ENCODE assay signal across 10 cellular contexts in the genomic region with DNA sequence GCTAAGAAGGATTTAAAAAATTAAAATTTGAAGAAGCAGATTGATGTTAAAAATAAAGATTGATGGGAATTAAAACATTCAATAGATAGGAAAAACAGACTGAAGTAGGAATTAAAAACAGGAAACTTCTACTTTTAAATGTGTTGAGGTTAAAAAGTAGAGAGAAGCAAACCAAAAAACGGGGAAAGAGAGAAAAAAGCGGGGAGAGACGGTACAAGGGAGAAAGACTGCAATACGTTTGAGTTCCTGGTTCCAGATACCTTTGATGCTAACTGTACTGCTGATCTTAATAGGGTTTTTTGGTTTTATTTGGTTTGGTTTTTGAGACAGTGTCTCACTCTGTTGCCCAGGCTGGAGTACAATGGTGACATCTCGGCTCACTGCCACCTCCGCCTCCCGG. TPM values are rescaled to one million over a fixed set of nuclear protein-coding genes. Genes with fewer than 3 reads are reported as not detected.
A peak's percentile ranks its signal among the peaks of the same experiment; 100 is the strongest.
DNase-seq lines count a peak whose midpoint lies in the region; ATAC-seq and TF ChIP-seq lines count a peak whose summit lies in the region.
"Had no signal": no experiment of that assay in that cellular context is flagged by ENCODE, and none has a peak within 500 bp of the region (broad histone marks: within the 10 kb centered on the region; RNA-seq: fewer than 3 reads in every experiment).

No MANE protein-coding gene starts in this region.

- peak overlapping the region; percentile 100 for H2AFZ ChIP-seq in OCI-LY7 (ENCODE audit: low read length)

- H3K9me3 ChIP-seq in OCI-LY7 (ENCODE audit: low read length) (no peaks in the 10 kb centered on the region), endocrine pancreas (ENCODE audit: control insufficient read depth, low read length) (no peaks in the 10 kb centered on the region), tibial nerve (no peaks in the 10 kb centered on the region)
- H3K9me3 ChIP-seq: SJSA1, stomach had no signal

- H3K4me2 ChIP-seq in OCI-LY7 (ENCODE audit: low read length), result peak overlapping the region; percentile 87

- WGBS in tibial nerve, 2 donors, result 80 to 83% methylated on average over 7 of the region's 7 CpGs

- no peak for ATAC-seq in activated naive CD4-positive, alpha-beta T cell treated with anti-CD3 and anti-CD28 coated beads, Interleukin-2, amount 50 U/mL, for 72 hours
- ATAC-seq in stimulated activated memory B cell treated with anti-CD40 and anti-IgM and Interleukin-4, amounts not matched to agents 10 μg/mL and 1 μg/mL and 100 μg/mL, for 72 hours, result no peak

- DNase-seq in activated naive CD4-positive, alpha-beta T cell treated with anti-CD3 and anti-CD28 coated beads, Interleukin-2, amount 50 U/mL, for 72 hours (ENCODE audit: low spot score in 2 of 2), result no peak
- no peak for DNase-seq in OCI-LY7 (ENCODE audit: low spot score)
- DNase-seq in hypothalamus (lab: John Stamatoyannopoulos, UW), result no peak
- DNase-seq in tibial nerve (ENCODE audit: low spot score in 2 of 2), result no peak
- no peak for DNase-seq in central memory CD4-positive, alpha-beta T cell

- intact Hi-C loops in OCI-LY7 (cut with micrococcal nuclease; ENCODE audit: unreplicated experiment), result loop anchor here (5.0 kb wide), 1 partner anchor 88 kb away; no protein-coding TSS in a partner anchor

- no peaks in the 10 kb centered on the region for H3K9me2 ChIP-seq in OCI-LY7 (ENCODE audit: insufficient read depth, low read length)

- no peaks in the 10 kb centered on the region for H3K9me3 Mint-ChIP-seq in activated naive CD4-positive, alpha-beta T cell treated with anti-CD3 and anti-CD28 coated beads, Interleukin-2, amount 50 U/mL, for 24 hours
- H3K9me3 Mint-ChIP-seq in activated naive CD4-positive, alpha-beta T cell treated with anti-CD3 and anti-CD28 coated beads, Interleukin-2, amount 50 U/mL, for 72 hours, result no peaks in the 10 kb centered on the region
- no peaks in the 10 kb centered on the region for H3K9me3 Mint-ChIP-seq in stimulated activated memory B cell treated with anti-CD40 and anti-IgM and Interleukin-4, amounts not matched to agents 10 μg/mL and 1 μg/mL and 100 μg/mL, for 72 hours

- H3K27ac ChIP-seq in OCI-LY7 (ENCODE audit: low read depth, low read length, poor library complexity, severe bottlenecking) (peak overlapping the region; percentile 41), tibial nerve (no peak overlapping the region)
- H3K27ac ChIP-seq: SJSA1 had no signal

- no peak overlapping the region for H3K4me3 ChIP-seq in OCI-LY7 (ENCODE audit: low read depth, low read length, poor library complexity, severe bottlenecking)
- peak overlapping the region; percentile 98 for H3K4me3 ChIP-seq in endocrine pancreas (ENCODE audit: control insufficient read depth, insufficient read depth, low read length)
- H3K4me3 ChIP-seq in tibial nerve, result no peak overlapping the region
- H3K4me3 ChIP-seq: SJSA1 had no signal

- peak overlapping the region; percentile 93 for H3K4me3 Mint-ChIP-seq in activated naive CD4-positive, alpha-beta T cell treated with anti-CD3 and anti-CD28 coated beads, Interleukin-2, amount 50 U/mL, for 24 hours
- no peak overlapping the region for H3K4me3 Mint-ChIP-seq in stimulated activated memory B cell treated with anti-CD40 and anti-IgM and Interleukin-4, amounts not matched to agents 10 μg/mL and 1 μg/mL and 100 μg/mL, for 72 hours

- H3K27ac Mint-ChIP-seq in activated naive CD4-positive, alpha-beta T cell treated with anti-CD3 and anti-CD28 coated beads, Interleukin-2, amount 50 U/mL, for 24 hours, result no peak overlapping the region
- no peak overlapping the region for H3K27ac Mint-ChIP-seq in activated naive CD4-positive, alpha-beta T cell treated with anti-CD3 and anti-CD28 coated beads, Interleukin-2, amount 50 U/mL, for 72 hours
- H3K27ac Mint-ChIP-seq in stimulated activated memory B cell treated with anti-CD40 and anti-IgM and Interleukin-4, amounts not matched to agents 10 μg/mL and 1 μg/mL and 100 μg/mL, for 72 hours, result peak overlapping the region; percentile 63

- no peaks in the 10 kb centered on the region for H4K20me1 ChIP-seq in OCI-LY7 (ENCODE audit: insufficient read depth, low read length)

- H3K79me2 ChIP-seq in OCI-LY7 (ENCODE audit: insufficient read depth, low read depth, low read length), result no peaks in the 10 kb centered on the region

- H3K4me1 Mint-ChIP-seq in activated naive CD4-positive, alpha-beta T cell treated with anti-CD3 and anti-CD28 coated beads, Interleukin-2, amount 50 U/mL, for 24 hours, result peaks cover 20% of the 10 kb centered on the region
- H3K4me1 Mint-ChIP-seq in stimulated activated memory B cell treated with anti-CD40 and anti-IgM and Interleukin-4, amounts not matched to agents 10 μg/mL and 1 μg/mL and 100 μg/mL, for 72 hours, result peaks cover 17% of the 10 kb centered on the region

- no peaks in the 10 kb centered on the region for H3K27me3 Mint-ChIP-seq in activated naive CD4-positive, alpha-beta T cell treated with anti-CD3 and anti-CD28 coated beads, Interleukin-2, amount 50 U/mL, for 24 hours
- H3K27me3 Mint-ChIP-seq in stimulated activated memory B cell treated with anti-CD40 and anti-IgM and Interleukin-4, amounts not matched to agents 10 μg/mL and 1 μg/mL and 100 μg/mL, for 72 hours, result no peaks in the 10 kb centered on the region

- TF ChIP-seq CTCF in OCI-LY7 (conservative IDR thresholded peaks at IDR 0.05; ENCODE audit: low read length), result no peak
- no peak for TF ChIP-seq CTCF in tibial nerve (IDR thresholded peaks at IDR 0.05)

- no peak overlapping the region for H3K9ac ChIP-seq in endocrine pancreas (ENCODE audit: control insufficient read depth, insufficient read depth, low read length)

- H3K36me3 ChIP-seq in OCI-LY7 (ENCODE audit: insufficient read depth, low read length) (no peaks in the 10 kb centered on the region), endocrine pancreas (ENCODE audit: control insufficient read depth, insufficient read depth, low read length) (no peaks in the 10 kb centered on the region), tibial nerve (no peaks in the 10 kb centered on the region)
- H3K36me3 ChIP-seq: SJSA1, stomach had no signal

- CTCF ChIA-PET in OCI-LY7 (lab: Charles Lee; ENCODE audit: unreplicated experiment), result interaction anchor here (1.1 to 2.1 kb wide), 3 partner anchors 163 to 203 kb away, joined by 5 to 13 read pairs (median 8); no protein-coding TSS in a partner anchor

- no peak for TF ChIP-seq POLR2A in tibial nerve (IDR thresholded peaks at IDR 0.05)

- no peaks in the 10 kb centered on the region for H3K36me3 Mint-ChIP-seq in activated naive CD4-positive, alpha-beta T cell treated with anti-CD3 and anti-CD28 coated beads, Interleukin-2, amount 50 U/mL, for 24 hours
- no peaks in the 10 kb centered on the region for H3K36me3 Mint-ChIP-seq in activated naive CD4-positive, alpha-beta T cell treated with anti-CD3 and anti-CD28 coated beads, Interleukin-2, amount 50 U/mL, for 72 hours
- no peaks in the 10 kb centered on the region for H3K36me3 Mint-ChIP-seq in stimulated activated memory B cell treated with anti-CD40 and anti-IgM and Interleukin-4, amounts not matched to agents 10 μg/mL and 1 μg/mL and 100 μg/mL, for 72 hours

- POLR2A ChIA-PET in OCI-LY7 (lab: Charles Lee), result interaction anchor here (0.7 to 2.4 kb wide), 3 partner anchors 10 to 102 kb away, joined by 3 to 14 read pairs (median 5); no protein-coding TSS in a partner anchor

- BruUV-seq in OCI-LY7 (replicated peaks; lab: Mats Ljungman, UMichigan), result no TSS peak

- no peak for TF ChIP-seq EP300 in tibial nerve (IDR thresholded peaks at IDR 0.05)

- H3K4me1 ChIP-seq in OCI-LY7 (ENCODE audit: insufficient read depth, low read length, poor library complexity, severe bottlenecking), result peaks cover 16% of the 10 kb centered on the region
- H3K4me1 ChIP-seq in endocrine pancreas (ENCODE audit: control insufficient read depth, insufficient read depth, low read length), result peaks cover 3% of the 10 kb centered on the region
- peaks cover 0 to 10% (median 0%) of the 10 kb centered on the region in 4 donors for H3K4me1 ChIP-seq in tibial nerve

- no peaks in the 10 kb centered on the region for H3K27me3 ChIP-seq in endocrine pancreas (ENCODE audit: control insufficient read depth, insufficient read depth, low read length)
- no peaks in the 10 kb centered on the region for H3K27me3 ChIP-seq in tibial nerve
- H3K27me3 ChIP-seq: stomach had no signal

RNA-seq across cellular contexts. Expression of gene PTP4A1, which starts 27.0 kb away (rescaled TPM):
- total RNA-seq in activated naive CD4-positive, alpha-beta T cell treated with anti-CD3 and anti-CD28 coated beads, Interleukin-2, amount 50 U/mL, for 72 hours, result 10 to 100 TPM; 46.4 to 77.0 TPM
- total RNA-seq in OCI-LY7 (2014; rRNA removed; shearing (Covaris generic)), result 20.9 and 21.2 TPM in 2 replicates
- total RNA-seq in OCI-LY7 (2022) (74.7 and 76.0 TPM in 2 replicates), tibial nerve (10 to 100 TPM; 10.5 to 22.8 (median 18.4) TPM)

RNA-seq across cellular contexts. Expression of gene PHF3, which starts 36.4 kb away (rescaled TPM):
- 10 to 100 TPM; 55.2 to 61.6 TPM for total RNA-seq in activated naive CD4-positive, alpha-beta T cell treated with anti-CD3 and anti-CD28 coated beads, Interleukin-2, amount 50 U/mL, for 72 hours
- 54.0 and 54.8 TPM in 2 replicates for total RNA-seq in OCI-LY7 (2014; rRNA removed; shearing (Covaris generic))
- 92.5 and 106 TPM in 2 replicates for total RNA-seq in OCI-LY7 (2022)
- total RNA-seq in tibial nerve, result 10 to 100 TPM; 59.1 to 75.3 (median 69.9) TPM
